Comparison of ENCODE assay signal across 8 cellular contexts in genomic region chr4:3047464-3048286, GRCh38. TPM values are rescaled to one million over a fixed set of nuclear protein-coding genes. Genes with fewer than 3 reads are reported as not detected.
DNase-seq lines count a peak whose midpoint lies in the region; ATAC-seq, FAIRE-seq and TF ChIP-seq lines count a peak whose summit lies in the region.

No MANE protein-coding gene starts in this region.

- no peak for FAIRE-seq in A549 (lab: Jason Lieb, UNC)

- POLR2A ChIA-PET in A549 (lab: Yijun Ruan, JAX): no interaction called here

- H3K9me3 ChIP-seq in A549 (no peaks in the 10 kb centered on the region), endodermal cell (ENCODE audit: control insufficient read depth, low read length) (peaks cover 7% of the 10 kb centered on the region)

- H3K4me1 ChIP-seq in A549: no peaks in the 10 kb centered on the region
- H3K4me1 ChIP-seq in endodermal cell (ENCODE audit: control insufficient read depth, insufficient read depth, low read length): no peaks in the 10 kb centered on the region

- H3K27ac ChIP-seq in A549: no peak overlapping the region
- H3K27ac ChIP-seq in endodermal cell (ENCODE audit: low read depth, low read length): no peak overlapping the region

- TF ChIP-seq CTCF in A549 (IDR thresholded peaks at IDR 0.05): peak; percentile 55
- peak; percentile 89 for TF ChIP-seq CTCF in endodermal cell (conservative IDR thresholded peaks at IDR 0.05)

- no peak for TF ChIP-seq POLR2A in A549 (IDR thresholded peaks at IDR 0.05; ENCODE audit: low read length)

- H3K27me3 ChIP-seq in endodermal cell (ENCODE audit: control insufficient read depth, insufficient read depth, low read length, poor library complexity, severe bottlenecking): no peaks in the 10 kb centered on the region

- no peak for TF ChIP-seq EP300 in A549 (IDR thresholded peaks at IDR 0.05)

- peak overlapping the region; percentile 60 for H3K4me2 ChIP-seq in A549

- no peak overlapping the region for H3K9ac ChIP-seq in endodermal cell (ENCODE audit: extremely low read depth, low read length, poor library complexity, severe bottlenecking)

- H3K4me3 Mint-ChIP-seq in endodermal cell: no peak overlapping the region
- H3K4me3 Mint-ChIP-seq in stimulated activated naive B cell treated with anti-CD40 and anti-IgM and Interleukin-4, amounts not matched to agents 10 μg/mL and 1 μg/mL and 100 μg/mL, for 72 hours: peak overlapping the region; percentile 63 to 67

- no peaks in the 10 kb centered on the region for H3K36me3 Mint-ChIP-seq in endodermal cell (ENCODE audit: low read depth)
- peaks cover 10 to 31% of the 10 kb centered on the region in 2 donors for H3K36me3 Mint-ChIP-seq in stimulated activated naive B cell treated with anti-CD40 and anti-IgM and Interleukin-4, amounts not matched to agents 10 μg/mL and 1 μg/mL and 100 μg/mL, for 72 hours

- H3K4me3 ChIP-seq in A549 (peak overlapping the region; percentile 34), endodermal cell (ENCODE audit: low read length) (no peak overlapping the region)

- no peak overlapping the region for H3K27ac Mint-ChIP-seq in endodermal cell
- peak overlapping the region; percentile 97 for H3K27ac Mint-ChIP-seq in stimulated activated naive B cell treated with anti-CD40 and anti-IgM and Interleukin-4, amounts not matched to agents 10 μg/mL and 1 μg/mL and 100 μg/mL, for 72 hours

- CTCF ChIA-PET in A549 (lab: Yijun Ruan, JAX): interaction anchor here (1.0 to 1.9 kb wide), 6 partner anchors 10 to 84 kb away, joined by 3 to 10 read pairs (median 4); partner anchors contain the start of genes GRK4 and NOP14

- peaks cover 2% of the 10 kb centered on the region for H3K4me1 Mint-ChIP-seq in endodermal cell
- H3K4me1 Mint-ChIP-seq in stimulated activated naive B cell treated with anti-CD40 and anti-IgM and Interleukin-4, amounts not matched to agents 10 μg/mL and 1 μg/mL and 100 μg/mL, for 72 hours: peaks cover 36 to 60% of the 10 kb centered on the region in 2 donors

- 35% methylated on average over 19 of the region's 20 CpGs for WGBS in A549 (ENCODE audit: missing lambda C conversion rate)
- 66 to 77% methylated on average over 16 to 20 of the region's 20 CpGs for WGBS in endodermal cell (ENCODE audit: insufficient coverage in 1 of 2, insufficient read length in 1 of 2), 2 experiments

- DNase-seq in A549 (ENCODE audit: low read depth in 1 of 2, low spot score in 1 of 2) (peak; percentile 16 to 58), NCI-H345 treated with DMSO at 0.1 percent for 48 hours (lab: John Stamatoyannopoulos, UW; ENCODE audit: unreplicated experiment) (peak; percentile 33), endodermal cell (peak; percentile 93), myocyte (ENCODE audit: low read depth) (peak; percentile 82)
- peak; percentile 37 to 58 for DNase-seq in activated CD8-positive, alpha-beta memory T cell treated with anti-CD3 and anti-CD28 coated beads for 4 hours (ENCODE audit: low read depth in 2 of 2)
- peak; percentile 96 for DNase-seq in stimulated activated naive B cell treated with anti-CD40 and anti-IgM and Interleukin-4, amounts not matched to agents 10 μg/mL and 1 μg/mL and 100 μg/mL, for 72 hours

- ATAC-seq in A549 (peak; percentile 78 to 91), GM18499 (IDR thresholded peaks at IDR 0.05; ENCODE audit: insufficient read depth, unreplicated experiment) (peak; percentile 68), HG02938 (IDR thresholded peaks at IDR 0.05; ENCODE audit: unreplicated experiment) (peak; percentile 89)
- peak; percentile 87 for ATAC-seq in stimulated activated naive B cell treated with anti-CD40 and anti-IgM and Interleukin-4, amounts not matched to agents 10 μg/mL and 1 μg/mL and 100 μg/mL, for 72 hours (replicated peaks)

- H3K36me3 ChIP-seq in endodermal cell (ENCODE audit: control insufficient read depth, insufficient read depth, low read length): no peaks in the 10 kb centered on the region

- peaks cover 3% of the 10 kb centered on the region for H3K27me3 Mint-ChIP-seq in endodermal cell (ENCODE audit: insufficient read depth)
- H3K27me3 Mint-ChIP-seq in stimulated activated naive B cell treated with anti-CD40 and anti-IgM and Interleukin-4, amounts not matched to agents 10 μg/mL and 1 μg/mL and 100 μg/mL, for 72 hours: no peaks in the 10 kb centered on the region

- TF ChIP-seq RAD21 in A549 (conservative IDR thresholded peaks at IDR 0.05 in 1 of 2, IDR thresholded peaks at IDR 0.05 in 1 of 2): peak; percentile 57 to 61

- peaks cover 9% of the 10 kb centered on the region for H3K9me3 Mint-ChIP-seq in endodermal cell
- peaks cover 0 to 6% of the 10 kb centered on the region in 2 donors for H3K9me3 Mint-ChIP-seq in stimulated activated naive B cell treated with anti-CD40 and anti-IgM and Interleukin-4, amounts not matched to agents 10 μg/mL and 1 μg/mL and 100 μg/mL, for 72 hours

TF ChIP-seq in A549, 52 proteins besides CTCF, POLR2A, EP300 and RAD21:
- TF ChIP-seq CHD4 (IDR thresholded peaks at IDR 0.05; ENCODE audit: borderline replicate concordance): no peak
- peak; percentile 44; the same call in 1 of the 2 replicates for TF ChIP-seq USF2 (IDR thresholded peaks at IDR 0.05)
- no peak for TF ChIP-seq CEBPB (IDR thresholded peaks at IDR 0.05)
- TF ChIP-seq FOSB (CRISPR knock-in tag; IDR thresholded peaks at IDR 0.05): no peak

RNA-seq across cellular contexts. Expression of gene HTT-AS, which starts 26.7 kb away (rescaled TPM):
- polyA plus RNA-seq in A549 (2011; rRNA removed) (not detected in 2 replicates), A549 (2017; fragmentation: RNase III; extraction: RNeasy Plus Mini Kit Qiagen cat#74134 plus additional on column Dnase treatment) (not detected in 3 replicates)
- polyA plus RNA-seq in A549 (2012; cell fraction: cytosol; rRNA removed): not detected in 2 replicates
- polyA plus RNA-seq in A549 (2012; cell fraction: nucleus; rRNA removed): not detected in 2 replicates
- not detected in 2 replicates for polyA minus RNA-seq in A549 (2011; rRNA and poly(A)+ RNA removed)
- total RNA-seq in endodermal cell (not detected), myocyte (not detected in 2 replicates)
- not detected for polyA plus RNA-seq in endodermal cell (2013, experiment 1 of 2)
- polyA plus RNA-seq in endodermal cell (2013, experiment 2 of 2): not detected
- polyA plus RNA-seq in myocyte (2012): not detected

RNA-seq across cellular contexts. Expression of gene HTT, which starts 26.8 kb away (rescaled TPM):
- 16.9 and 21.5 TPM in 2 replicates for polyA plus RNA-seq in A549 (2011; rRNA removed)
- 7.9 and 12.3 TPM in 2 replicates for polyA plus RNA-seq in A549 (2012; cell fraction: cytosol; rRNA removed)
- 20.1 and 21.9 TPM in 2 replicates for polyA plus RNA-seq in A549 (2012; cell fraction: nucleus; rRNA removed)
- 13.3 to 14.5 TPM (median 14.0 TPM) in 3 replicates for polyA plus RNA-seq in A549 (2017; fragmentation: RNase III; extraction: RNeasy Plus Mini Kit Qiagen cat#74134 plus additional on column Dnase treatment)
- polyA minus RNA-seq in A549 (2011; rRNA and poly(A)+ RNA removed): 89.1 and 125 TPM in 2 replicates
- 100 to 1,000 TPM; 104 to 109 TPM for total RNA-seq in endodermal cell
- polyA plus RNA-seq in endodermal cell (2013, experiment 1 of 2): 29.7 TPM
- 24.3 TPM for polyA plus RNA-seq in endodermal cell (2013, experiment 2 of 2)
- total RNA-seq in myocyte: 17.5 and 66.1 TPM in 2 replicates
- polyA plus RNA-seq in myocyte (2012): 20.6 TPM

Comparison
In these comparisons a context has a peak if more than half of its experiments do, and no peak if none do; other contexts are left out.
1. DNase-seq: peak in every context shown above with its lines; median percentile 96 in stimulated activated naive B cell treated with anti-CD40 and anti-IgM and Interleukin-4, amounts not matched to agents 10 μg/mL and 1 μg/mL and 100 μg/mL, for 72 hours; 93 in endodermal cell; 82 in myocyte; 48 in activated CD8-positive, alpha-beta memory T cell treated with anti-CD3 and anti-CD28 coated beads for 4 hours; 37 in A549; 33 in NCI-H345 treated with DMSO at 0.1 percent for 48 hours.